Comparison of ENCODE assay signal across 10 cellular contexts in genomic region chr2:197784956-197785941, GRCh38. TPM values are rescaled to one million over a fixed set of nuclear protein-coding genes. Genes with fewer than 3 reads are reported as not detected.
DNase-seq lines count a peak whose midpoint lies in the region; ATAC-seq and TF ChIP-seq lines count a peak whose summit lies in the region.
"Had no signal": no experiment of that assay in that cellular context is flagged by ENCODE, and none has a peak within 500 bp of the region (broad histone marks: within the 10 kb centered on the region; RNA-seq: fewer than 3 reads in every experiment).

Gene BOLL, minus strand, starts transcription at chr2:197785319. Its CDS starts 3,469 bp downstream, at chr2:197781850.

- H3K4me3 ChIP-seq in breast epithelium (peak within 1 kb of the TSS; percentile 7 to 63 (median 42)), uterus (peak within 1 kb of the TSS in 1 of 2 donors; percentile 11)

- POLR2A ChIA-PET in MCF 10A (lab: Yijun Ruan, JAX) = no interaction called here

- no peaks in the 10 kb centered on the region for H3K9me3 ChIP-seq in breast epithelium
- H3K9me3 ChIP-seq in uterus = no peaks in the 10 kb centered on the region

- H3K4me3 Mint-ChIP-seq in MCF 10A (ENCODE audit: unreplicated experiment) (no peak within 1 kb of the TSS), natural killer cell (peak within 1 kb of the TSS; percentile 63)
- H3K4me3 Mint-ChIP-seq in effector memory CD8-positive, alpha-beta T cell = peak within 1 kb of the TSS; percentile 83 to 85

- H3K9me3 Mint-ChIP-seq in MCF 10A (ENCODE audit: unreplicated experiment) = no peaks in the 10 kb centered on the region
- no peaks in the 10 kb centered on the region for H3K9me3 Mint-ChIP-seq in effector memory CD8-positive, alpha-beta T cell
- no peaks in the 10 kb centered on the region for H3K9me3 Mint-ChIP-seq in natural killer cell

- DNase-seq in breast epithelium (ENCODE audit: low spot score in 2 of 2) (no peak), MCF 10A (ENCODE audit: unreplicated experiment) (no peak), natural killer cell (no peak), NCI-H146 treated with DMSO at 0.1 percent for 48 hours (lab: John Stamatoyannopoulos, UW; ENCODE audit: unreplicated experiment) (no peak), uterus (no peak)
- no peak for DNase-seq in effector memory CD8-positive, alpha-beta T cell
- DNase-seq: hippocampal formation had no signal

- H3K27me3 ChIP-seq in breast epithelium (peaks cover 6 to 19% of the 10 kb centered on the region in 2 donors), uterus (peaks cover 9 to 10% of the 10 kb centered on the region in 2 donors)

- H3K27me3 Mint-ChIP-seq in MCF 10A (ENCODE audit: insufficient read depth, unreplicated experiment) (no peaks in the 10 kb centered on the region), natural killer cell (ENCODE audit: low read depth in 2 of 2) (peaks cover 26 to 34% of the 10 kb centered on the region in 2 donors)
- H3K27me3 Mint-ChIP-seq in effector memory CD8-positive, alpha-beta T cell = peaks cover 18 to 49% of the 10 kb centered on the region in 2 donors

- CTCF ChIA-PET in MCF 10A (lab: Yijun Ruan, JAX) = no interaction called here

- H3K27ac ChIP-seq in breast epithelium = no peak within 1 kb of the TSS
- H3K27ac ChIP-seq in uterus = no peak within 1 kb of the TSS

- TF ChIP-seq POLR2A in breast epithelium (IDR thresholded peaks at IDR 0.05) (no peak), uterus (IDR thresholded peaks at IDR 0.05) (no peak)

- TF ChIP-seq CTCF in breast epithelium (IDR thresholded peaks at IDR 0.05) (no peak), MCF 10A (IDR thresholded peaks at IDR 0.05; ENCODE audit: unreplicated experiment) (no peak), natural killer cell (IDR thresholded peaks at IDR 0.05) (no peak), uterus (IDR thresholded peaks at IDR 0.05) (no peak)

- H3K4me1 Mint-ChIP-seq in MCF 10A (ENCODE audit: insufficient read depth, unreplicated experiment) (no peaks in the 10 kb centered on the region), natural killer cell (peaks cover 0 to 6% of the 10 kb centered on the region in 2 donors)
- peaks cover 4 to 9% of the 10 kb centered on the region in 2 donors for H3K4me1 Mint-ChIP-seq in effector memory CD8-positive, alpha-beta T cell (ENCODE audit: low read depth in 2 of 2)

- H3K36me3 Mint-ChIP-seq in MCF 10A (ENCODE audit: insufficient read depth, unreplicated experiment) = peaks cover 6% of the 10 kb centered on the region
- H3K36me3 Mint-ChIP-seq in effector memory CD8-positive, alpha-beta T cell (ENCODE audit: insufficient read depth) = peaks cover 5% of the 10 kb centered on the region
- H3K36me3 Mint-ChIP-seq in natural killer cell = no peaks in the 10 kb centered on the region

- BruUV-seq in MCF 10A (replicated peaks; lab: Mats Ljungman, UMichigan) = no TSS peak

- ATAC-seq in effector memory CD8-positive, alpha-beta T cell (replicated peaks) = no peak
- ATAC-seq in natural killer cell (no peak), GM19328 (IDR thresholded peaks at IDR 0.05; ENCODE audit: unreplicated experiment) (no peak), HG03442 (IDR thresholded peaks at IDR 0.05; ENCODE audit: unreplicated experiment) (no peak)

- intact Hi-C loops in breast epithelium (cut with DNase I; ENCODE audit: low total_unique reads) (no loop called here), MCF 10A (cut with micrococcal nuclease) (no loop called here), natural killer cell (cut with micrococcal nuclease) (no loop called here), uterus (cut with DNase I; ENCODE audit: low total_unique reads) (no loop called here)

- H3K36me3 ChIP-seq in breast epithelium (no peaks in the 10 kb centered on the region), uterus (no peaks in the 10 kb centered on the region)

- H3K27ac Mint-ChIP-seq in MCF 10A (ENCODE audit: low read depth, unreplicated experiment) (no peak within 1 kb of the TSS), natural killer cell (no peak within 1 kb of the TSS)
- H3K27ac Mint-ChIP-seq in effector memory CD8-positive, alpha-beta T cell = peak within 1 kb of the TSS; percentile 44 to 75

- H3K4me1 ChIP-seq in breast epithelium = no peaks in the 10 kb centered on the region
- peaks cover 0 to 10% of the 10 kb centered on the region in 2 donors for H3K4me1 ChIP-seq in uterus

RNA-seq across cellular contexts. Expression of gene BOLL, which starts in this region (rescaled TPM):
- total RNA-seq in breast epithelium (under 1 TPM in 1 of 3 donors, not detected in 2; 0.29 TPM), MCF 10A (2022) (not detected in 2 replicates), natural killer cell (not detected), uterus (not detected)
- total RNA-seq: RPMI7951 had no signal

Comparison
In these comparisons a context has a peak if more than half of its experiments do, and no peak if none do; other contexts are left out.
1. H3K27ac Mint-ChIP-seq: peak in effector memory CD8-positive, alpha-beta T cell (2 of 2); none in MCF 10A (single experiment) and natural killer cell (0 of 2).